20 cellular contexts compared by ENCODE assay signal in genomic region chr11:3020011-3020410, GRCh38.
"Had no signal": no experiment of that assay in that cellular context is flagged by ENCODE, and none has a peak within 500 bp of the region (broad histone marks: within the 10 kb centered on the region; RNA-seq: fewer than 3 reads in every experiment).

No MANE protein-coding gene starts in this region.

- H3K27me3 ChIP-seq: adrenal gland, breast epithelium, left lung, tibial nerve had no signal

- ATAC-seq: activated CD4-positive, CD25-positive, alpha-beta regulatory T cell treated with anti-CD3 and anti-CD28 coated beads, Interleukin-2, amount 50 U/mL, for 24 hours; left lung; SK-N-SH treated with all-trans-retinoic acid at 6 μM for 48 hours had no signal

- H3K36me3 ChIP-seq: breast epithelium had no signal

- H3K27ac Mint-ChIP-seq: activated naive CD4-positive, alpha-beta T cell treated with anti-CD3 and anti-CD28 coated beads for 36 hours; activated T-helper 2 cell treated with anti-CD3 and anti-CD28 coated beads, Interferon-gamma antibody, Interleukin-2, Interleukin-4, amounts not matched to agents 10 μg/mL and 5 μg/mL and 100 μg/mL, durations not matched to agents 14 hours and 24 hours and 36 hours; nephron progenitor cell had no signal

- H3K4me3 Mint-ChIP-seq: activated CD4-positive, alpha-beta T cell treated with anti-CD3 and anti-CD28 coated beads, Interleukin-2, amount 10 ng/mL, durations not matched to agents 7 days and 5 days; activated naive CD4-positive, alpha-beta T cell treated with anti-CD3 and anti-CD28 coated beads for 36 hours; nephron progenitor cell had no signal

- DNase-seq: activated CD4-positive, alpha-beta T cell treated with anti-CD3 and anti-CD28 coated beads, Interleukin-2, amount 10 ng/mL, durations not matched to agents 7 days and 5 days; activated CD8-positive, alpha-beta memory T cell treated with anti-CD3 and anti-CD28 coated beads for 24 hours; activated naive CD4-positive, alpha-beta T cell treated with anti-CD3 and anti-CD28 coated beads for 36 hours; adrenal gland; cerebellar nuclear complex; cortex of kidney; mammary epithelial cell; midbrain; nephron progenitor cell; stimulated activated CD4-positive, alpha-beta T cell treated with anti-CD3 and anti-CD28 coated beads, Interleukin-15, amount 100 ng/mL, for 24 hours; stimulated activated CD4-positive, alpha-beta T cell treated with anti-CD3 and anti-CD28 coated beads, Interleukin-2, amount 100 ng/mL, for 48 hours; T-helper 1 cell had no signal

- H3K27me3 Mint-ChIP-seq: activated CD4-positive, alpha-beta T cell treated with anti-CD3 and anti-CD28 coated beads, Interleukin-2, amount 10 ng/mL, durations not matched to agents 7 days and 5 days had no signal

- H3K9me3 Mint-ChIP-seq: activated CD4-positive, alpha-beta T cell treated with anti-CD3 and anti-CD28 coated beads, Interleukin-2, amount 10 ng/mL, durations not matched to agents 7 days and 5 days; activated naive CD4-positive, alpha-beta T cell treated with anti-CD3 and anti-CD28 coated beads for 36 hours; activated T-helper 2 cell treated with anti-CD3 and anti-CD28 coated beads, Interferon-gamma antibody, Interleukin-2, Interleukin-4, amounts not matched to agents 10 μg/mL and 5 μg/mL and 100 μg/mL, durations not matched to agents 14 hours and 24 hours and 36 hours; nephron progenitor cell had no signal

- H3K27ac ChIP-seq: adrenal gland, breast epithelium, left lung, prostate gland, skin epidermis had no signal

- H3K4me3 ChIP-seq: adrenal gland, breast epithelium, left lung, prostate gland, skin epidermis, tibial nerve had no signal

- H3K9me3 ChIP-seq: adrenal gland, breast epithelium, left lung, prostate gland, tibial nerve had no signal
